In the genomic region with DNA sequence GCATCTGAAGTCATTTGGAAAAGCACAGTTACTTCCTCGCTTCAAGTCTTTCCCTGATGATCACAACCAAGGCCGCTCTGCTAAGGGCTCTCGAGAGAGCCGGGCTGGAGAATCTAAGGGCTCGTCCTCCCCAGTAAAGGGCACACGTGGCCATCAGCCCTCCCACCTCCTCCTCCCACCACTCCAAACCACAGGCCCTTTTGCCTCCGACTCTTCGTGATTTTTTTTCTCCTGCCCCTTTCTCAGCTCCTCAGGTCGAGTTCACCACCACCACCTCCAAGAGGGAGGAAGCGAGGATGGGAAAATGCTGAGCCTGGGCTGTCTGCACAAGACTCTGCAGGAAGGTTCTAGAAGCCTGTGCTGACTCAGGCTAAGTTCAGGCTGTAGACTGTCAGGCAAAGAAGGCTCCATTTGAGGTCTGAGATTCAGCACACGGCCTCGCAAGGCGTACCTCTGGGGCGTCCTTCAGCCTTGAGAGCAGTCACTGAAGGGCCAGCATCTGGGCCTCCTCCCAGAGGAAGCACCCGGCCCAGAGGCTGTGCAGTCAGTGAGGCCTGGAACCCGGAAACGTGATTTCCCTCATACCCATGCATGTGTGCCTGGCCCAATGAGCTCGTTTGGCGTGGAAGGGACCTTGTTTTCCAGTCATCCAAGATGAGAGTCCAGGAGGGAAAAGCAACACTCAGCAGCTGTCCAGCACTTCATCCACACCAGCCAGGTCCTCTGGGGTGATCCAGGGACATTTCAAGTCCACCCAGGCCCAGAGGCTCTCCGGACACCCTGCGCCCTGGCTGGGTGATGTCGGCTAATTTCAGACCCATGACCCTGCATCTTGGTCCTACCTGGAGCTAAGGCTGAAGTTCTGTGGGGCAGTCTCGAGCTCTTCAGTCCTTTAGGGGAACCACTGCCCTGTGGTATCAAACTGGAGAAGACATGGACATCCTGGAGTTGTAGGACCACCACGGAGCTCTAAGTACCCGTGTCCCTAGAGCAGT, we compare ENCODE assay signal across 27 cellular contexts.
DNase-seq lines count a peak whose midpoint lies in the region; ATAC-seq, FAIRE-seq and TF ChIP-seq lines count a peak whose summit lies in the region.
"Had no signal": no experiment of that assay in that cellular context is flagged by ENCODE, and none has a peak within 500 bp of the region (broad histone marks: within the 10 kb centered on the region; RNA-seq: fewer than 3 reads in every experiment).

No MANE protein-coding gene starts in this region.

- H3K27me3 ChIP-seq in K562 (ENCODE audit: control insufficient read depth in 2 of 2, insufficient read depth in 2 of 2, low read length in 2 of 2) (no peaks in the 10 kb centered on the region), upper lobe of right lung (no peaks in the 10 kb centered on the region)
- H3K27me3 ChIP-seq: gastrocnemius medialis had no signal

- H3K4me1 ChIP-seq in K562 (replicated peaks in 1 of 2; ENCODE audit: control insufficient read depth in 2 of 2, insufficient read depth in 2 of 2, low read length in 2 of 2) (peaks cover 0 to 23% of the 10 kb centered on the region in 2 experiments; a peak in 2 of 5 replicates), mucosa of descending colon (ENCODE audit: low read depth) (peaks cover 3% of the 10 kb centered on the region), upper lobe of right lung (no peaks in the 10 kb centered on the region)

- no peaks in the 10 kb centered on the region; the same call in 2 of the 3 replicates for H3K36me3 ChIP-seq in K562 (ENCODE audit: control insufficient read depth, insufficient read depth, low read length)
- H3K36me3 ChIP-seq in mucosa of descending colon (ENCODE audit: low read depth) = no peaks in the 10 kb centered on the region
- H3K36me3 ChIP-seq in upper lobe of right lung = peaks cover 4% of the 10 kb centered on the region

- DNase-seq in activated naive CD4-positive, alpha-beta T cell treated with anti-CD3 and anti-CD28 coated beads for 36 hours = peak; percentile 1
- no peak for DNase-seq in activated naive CD4-positive, alpha-beta T cell treated with anti-CD3 and anti-CD28 coated beads, Interleukin-2, amount 50 U/mL, for 16 hours
- DNase-seq in K562 (ENCODE audit: extremely low read depth in 1 of 4, low spot score in 3 of 4) (no peak), mucosa of descending colon (peak in 2 of 3 donors; percentile 12 to 20), upper lobe of right lung (peak; percentile 35), NCI-H69 (lab: John Stamatoyannopoulos, UW) (no peak)
- no peak for DNase-seq in stimulated activated naive CD4-positive, alpha-beta T cell treated with Interleukin-2 at 50 U/mL for 16 hours (lab: John Stamatoyannopoulos, UW)
- DNase-seq in activated CD4-positive, alpha-beta T cell treated with anti-CD3 and anti-CD28 coated beads, Interleukin-2, amount 50 U/mL, for 4 hours = no peak
- DNase-seq: ACHN; activated CD4-positive, alpha-beta T cell treated with anti-CD3 and anti-CD28 coated beads, Interleukin-2, amount 10 ng/mL, durations not matched to agents 24 days and 14 days; anterior cingulate cortex; CD4-positive, CD25-positive, alpha-beta regulatory T cell; DMS53; gastrocnemius medialis; HFFc6; NCI-H1417 treated with DMSO at 0.1 percent for 48 hours; NCI-H524; SIG-M5; small intestine; stimulated activated CD4-positive, alpha-beta T cell treated with anti-CD3 and anti-CD28 coated beads, Interleukin-2, amount 100 ng/mL, for 48 hours; stimulated activated naive CD8-positive, alpha-beta T cell treated with anti-CD3 and anti-CD28 coated beads, Interleukin-15, amount 100 ng/mL, for 72 hours had no signal

- intact Hi-C loops in activated naive CD4-positive, alpha-beta T cell treated with anti-CD3 and anti-CD28 coated beads for 36 hours (cut with micrococcal nuclease) = no loop called here
- intact Hi-C loops in K562 (cut with micrococcal nuclease) (no loop called here), mucosa of descending colon (cut with DNase I, micrococcal nuclease) (no loop called here), upper lobe of right lung (cut with DNase I) (no loop called here)

- in situ Hi-C loops in K562 (cut with MboI) = no loop called here

- no peaks in the 10 kb centered on the region; the same call in none of the 2 replicates for H4K20me1 ChIP-seq in K562 (replicated peaks; ENCODE audit: control insufficient read depth, insufficient read depth, low read length)

- H3K9ac ChIP-seq in K562 (ENCODE audit: insufficient read depth in 1 of 2, low read depth in 2 of 2, low read length in 2 of 2) = peak overlapping the region in 1 of 2 experiments; percentile 50; a peak in 2 of 4 replicates

- no peak overlapping the region for H3K4me3 Mint-ChIP-seq in activated naive CD4-positive, alpha-beta T cell treated with anti-CD3 and anti-CD28 coated beads for 36 hours
- H3K4me3 Mint-ChIP-seq: activated CD4-positive, alpha-beta T cell treated with anti-CD3 and anti-CD28 coated beads, Interleukin-2, amount 10 ng/mL, durations not matched to agents 24 days and 14 days; CD4-positive, CD25-positive, alpha-beta regulatory T cell; central memory CD8-positive, alpha-beta T cell; HFFc6; mesothelial cell of epicardium; nephron; stimulated activated naive CD8-positive, alpha-beta T cell treated with anti-CD3 and anti-CD28 coated beads, Interleukin-15, amount 100 ng/mL, for 72 hours had no signal

- FAIRE-seq in K562 (lab: Jason Lieb, UNC) = peak; percentile 37
- FAIRE-seq: small intestine, TTC549 had no signal

- no peak overlapping the region for H3K4me2 ChIP-seq in K562 (ENCODE audit: insufficient read depth, low read length)

- H3K27ac ChIP-seq in K562 (ENCODE audit: extremely low read depth, low read depth, low read length) (no peak overlapping the region), upper lobe of right lung (no peak overlapping the region)
- H3K27ac ChIP-seq: gastrocnemius medialis had no signal

- TF ChIP-seq RAD21 in K562 (CRISPR knock-in tag; conservative IDR thresholded peaks at IDR 0.05 in 1 of 2, IDR thresholded peaks at IDR 0.05 in 1 of 2) = no peak

- POLR2A ChIA-PET in K562 (lab: Yijun Ruan, JAX) = interaction anchor here (0.7 kb wide), 2 partner anchors 27 to 340 kb away, joined by 3 read pairs; no protein-coding TSS in a partner anchor

- TF ChIP-seq CTCF in K562 (IDR thresholded peaks at IDR 0.05 in 2 of 3, conservative IDR thresholded peaks at IDR 0.05 in 1 of 3; ENCODE audit: insufficient read depth in 2 of 3, low read depth in 1 of 3, low read length in 3 of 3) (no peak), mucosa of descending colon (IDR thresholded peaks at IDR 0.05) (no peak), upper lobe of right lung (IDR thresholded peaks at IDR 0.05) (no peak)

- TF ChIP-seq POLR2A in K562 (conservative IDR thresholded peaks at IDR 0.05) = no peak

- no peaks in the 10 kb centered on the region for H3K9me3 Mint-ChIP-seq in activated naive CD4-positive, alpha-beta T cell treated with anti-CD3 and anti-CD28 coated beads for 36 hours
- H3K9me3 Mint-ChIP-seq: activated CD4-positive, alpha-beta T cell treated with anti-CD3 and anti-CD28 coated beads, Interleukin-2, amount 10 ng/mL, durations not matched to agents 24 days and 14 days; CD4-positive, CD25-positive, alpha-beta regulatory T cell; central memory CD8-positive, alpha-beta T cell; HFFc6; mesothelial cell of epicardium; nephron; stimulated activated naive CD8-positive, alpha-beta T cell treated with anti-CD3 and anti-CD28 coated beads, Interleukin-15, amount 100 ng/mL, for 72 hours had no signal

- H3K79me2 ChIP-seq in K562 (ENCODE audit: control insufficient read depth, insufficient read depth, low read length) = no peaks in the 10 kb centered on the region

- no peaks in the 10 kb centered on the region for H3K27me3 Mint-ChIP-seq in activated naive CD4-positive, alpha-beta T cell treated with anti-CD3 and anti-CD28 coated beads for 36 hours (ENCODE audit: low read depth)
- H3K27me3 Mint-ChIP-seq: activated CD4-positive, alpha-beta T cell treated with anti-CD3 and anti-CD28 coated beads, Interleukin-2, amount 10 ng/mL, durations not matched to agents 24 days and 14 days; CD4-positive, CD25-positive, alpha-beta regulatory T cell; central memory CD8-positive, alpha-beta T cell; progenitor cell of endocrine pancreas; stimulated activated naive CD8-positive, alpha-beta T cell treated with anti-CD3 and anti-CD28 coated beads, Interleukin-15, amount 100 ng/mL, for 72 hours had no signal

- H3K9me1 ChIP-seq in K562 (ENCODE audit: control insufficient read depth, insufficient read depth, low read length) = no peaks in the 10 kb centered on the region

- H3K27ac Mint-ChIP-seq in activated naive CD4-positive, alpha-beta T cell treated with anti-CD3 and anti-CD28 coated beads for 36 hours = no peak overlapping the region
- H3K27ac Mint-ChIP-seq: activated CD4-positive, alpha-beta T cell treated with anti-CD3 and anti-CD28 coated beads, Interleukin-2, amount 10 ng/mL, durations not matched to agents 24 days and 14 days; CD4-positive, CD25-positive, alpha-beta regulatory T cell; HFFc6; mesothelial cell of epicardium; nephron; progenitor cell of endocrine pancreas; stimulated activated naive CD8-positive, alpha-beta T cell treated with anti-CD3 and anti-CD28 coated beads, Interleukin-15, amount 100 ng/mL, for 72 hours had no signal

- no peak overlapping the region for H2AFZ ChIP-seq in K562 (ENCODE audit: low read depth, low read length)

- no TSS peak for BruUV-seq in K562 (replicated peaks; lab: Mats Ljungman, UMichigan)

- no peaks in the 10 kb centered on the region for H3K4me1 Mint-ChIP-seq in activated naive CD4-positive, alpha-beta T cell treated with anti-CD3 and anti-CD28 coated beads for 36 hours (ENCODE audit: low read depth)
- H3K4me1 Mint-ChIP-seq: activated CD4-positive, alpha-beta T cell treated with anti-CD3 and anti-CD28 coated beads, Interleukin-2, amount 10 ng/mL, durations not matched to agents 24 days and 14 days; CD4-positive, CD25-positive, alpha-beta regulatory T cell had no signal

- TF ChIP-seq EP300 in K562 (IDR thresholded peaks at IDR 0.05; ENCODE audit: low read length) = no peak

- ATAC-seq in K562 (peak; percentile 21; the same call in 1 of the 3 replicates), mucosa of descending colon (no peak), upper lobe of right lung (no peak)
- ATAC-seq: esophagus mucosa; gastrocnemius medialis; stimulated activated naive CD8-positive, alpha-beta T cell treated with anti-CD3 and anti-CD28 coated beads, Interleukin-15, amount 100 ng/mL, for 72 hours had no signal

- no peak overlapping the region for H3K4me3 ChIP-seq in K562
- H3K4me3 ChIP-seq in mucosa of descending colon = no peak overlapping the region
- H3K4me3 ChIP-seq in upper lobe of right lung = no peak overlapping the region
- H3K4me3 ChIP-seq: gastrocnemius medialis had no signal

- H3K9me3 ChIP-seq in K562 (replicated peaks; ENCODE audit: control insufficient read depth, insufficient read depth, low read depth, low read length) (no peaks in the 10 kb centered on the region), mucosa of descending colon (no peaks in the 10 kb centered on the region), upper lobe of right lung (no peaks in the 10 kb centered on the region)
- H3K9me3 ChIP-seq: gastrocnemius medialis had no signal

- CTCF ChIA-PET in activated naive CD4-positive, alpha-beta T cell treated with anti-CD3 and anti-CD28 coated beads for 36 hours (lab: Charles Lee) = no interaction called here
- CTCF ChIA-PET in K562 (lab: Yijun Ruan, JAX; ENCODE audit: low intra/inter-chr PET ratio) = no interaction called here

- 74% methylated on average over 23 of the region's 25 CpGs for WGBS in K562 (ENCODE audit: insufficient coverage, low coverage, missing lambda C conversion rate)

- H3K36me3 Mint-ChIP-seq in activated naive CD4-positive, alpha-beta T cell treated with anti-CD3 and anti-CD28 coated beads for 36 hours (ENCODE audit: low read depth) = no peaks in the 10 kb centered on the region

Comparison
In these comparisons a context has a peak if more than half of its experiments do, and no peak if none do; other contexts are left out.
1. DNase-seq: peak in activated naive CD4-positive, alpha-beta T cell treated with anti-CD3 and anti-CD28 coated beads for 36 hours (single experiment), mucosa of descending colon (2 of 3) and upper lobe of right lung (single experiment); none in activated naive CD4-positive, alpha-beta T cell treated with anti-CD3 and anti-CD28 coated beads, Interleukin-2, amount 50 U/mL, for 16 hours (single experiment), K562 (0 of 4), stimulated activated naive CD4-positive, alpha-beta T cell treated with Interleukin-2 at 50 U/mL for 16 hours (single experiment), activated CD4-positive, alpha-beta T cell treated with anti-CD3 and anti-CD28 coated beads, Interleukin-2, amount 50 U/mL, for 4 hours (0 of 2) and NCI-H69 (single experiment).